Comparison of ENCODE assay signal across 3 cellular contexts in genomic region chr15:31419820-31420219, GRCh38.
"Had no signal": no experiment of that assay in that cellular context is flagged by ENCODE, and none has a peak within 500 bp of the region (broad histone marks: within the 10 kb centered on the region; RNA-seq: fewer than 3 reads in every experiment).

No MANE protein-coding gene starts in this region.

- H3K4me3 ChIP-seq: GM12878 had no signal

- DNase-seq: GDM1, GF-D8 had no signal
